ENCODE assay signal across 19 cellular contexts in the genomic region with DNA sequence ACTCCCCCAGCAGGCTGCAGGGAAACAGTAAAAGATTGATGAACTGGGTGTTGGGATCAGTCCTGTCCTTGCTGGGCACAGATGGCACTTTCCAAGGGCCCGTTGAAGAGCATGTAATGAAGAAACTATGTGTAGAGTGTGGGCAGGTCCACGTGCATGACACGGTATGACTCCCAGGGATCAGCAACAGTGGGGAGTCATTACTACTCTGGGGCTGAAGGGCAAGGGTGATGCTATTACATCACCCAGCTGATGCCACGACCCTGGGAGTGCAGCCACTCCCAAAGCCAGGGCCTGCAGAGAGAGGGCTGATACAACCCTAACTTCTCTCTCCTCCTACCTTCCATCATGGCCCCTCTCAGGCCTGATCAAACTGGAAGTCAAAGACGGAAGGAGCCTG. TPM values are rescaled to one million over a fixed set of nuclear protein-coding genes. Genes with fewer than 3 reads are reported as not detected.
DNase-seq lines count a peak whose midpoint lies in the region; ATAC-seq, FAIRE-seq and TF ChIP-seq lines count a peak whose summit lies in the region.
"Had no signal": no experiment of that assay in that cellular context is flagged by ENCODE, and none has a peak within 500 bp of the region (broad histone marks: within the 10 kb centered on the region; RNA-seq: fewer than 3 reads in every experiment).

No MANE protein-coding gene starts in this region.

- H3K36me3 ChIP-seq in liver (ENCODE audit: control insufficient read depth in 4 of 4, insufficient read depth in 3 of 4, low read depth in 1 of 4, low read length in 3 of 4) (no peaks in the 10 kb centered on the region), HepG2 (replicated peaks in 1 of 2; ENCODE audit: control insufficient read depth in 1 of 2, insufficient read depth in 2 of 2, low read length in 2 of 2) (no peaks in the 10 kb centered on the region), K562 (ENCODE audit: control insufficient read depth, insufficient read depth, low read length) (no peaks in the 10 kb centered on the region), right lobe of liver (no peaks in the 10 kb centered on the region), transverse colon (no peaks in the 10 kb centered on the region), right atrium auricular region (no peaks in the 10 kb centered on the region), upper lobe of right lung (no peaks in the 10 kb centered on the region)
- H3K36me3 ChIP-seq in CD8-positive, alpha-beta memory T cell (ENCODE audit: insufficient read depth, low read length), result no peaks in the 10 kb centered on the region

- no peak for TF ChIP-seq POLR2A in HepG2 (IDR thresholded peaks at IDR 0.05; ENCODE audit: insufficient read depth in 1 of 2, low read depth in 2 of 2, low read length in 2 of 2)
- TF ChIP-seq POLR2A in K562 (conservative IDR thresholded peaks at IDR 0.05), result no peak
- TF ChIP-seq POLR2A in right lobe of liver (IDR thresholded peaks at IDR 0.05), result no peak
- no peak for TF ChIP-seq POLR2A in transverse colon (IDR thresholded peaks at IDR 0.05)

- no TSS peak for BruUV-seq in HepG2 (replicated peaks; lab: Mats Ljungman, UMichigan)
- BruUV-seq in K562 (replicated peaks; lab: Mats Ljungman, UMichigan), result no TSS peak

- H3K4me1 ChIP-seq in liver (ENCODE audit: control insufficient read depth in 4 of 4, insufficient read depth in 4 of 4, low read length in 3 of 4) (peaks cover 19 to 42% (median 28%) of the 10 kb centered on the region in 4 donors), HepG2 (ENCODE audit: insufficient read depth, low read length) (peaks cover 14% of the 10 kb centered on the region), K562 (replicated peaks in 1 of 2; ENCODE audit: control insufficient read depth in 2 of 2, insufficient read depth in 2 of 2, low read length in 2 of 2) (peaks cover 0 to 4% of the 10 kb centered on the region in 2 experiments; a peak in 2 of 5 replicates), right lobe of liver (peaks cover 0 to 35% (median 16%) of the 10 kb centered on the region in 4 donors), transverse colon (no peaks in the 10 kb centered on the region), right atrium auricular region (peaks cover 0 to 25% of the 10 kb centered on the region in 2 donors), upper lobe of right lung (peaks cover 3% of the 10 kb centered on the region)
- H3K4me1 ChIP-seq in CD8-positive, alpha-beta memory T cell (ENCODE audit: insufficient read depth, low read length), result no peaks in the 10 kb centered on the region

- no peaks in the 10 kb centered on the region for H3K36me3 Mint-ChIP-seq in CD8-positive, alpha-beta memory T cell
- H3K36me3 Mint-ChIP-seq: IgD-negative memory B cell had no signal

- H3K9me3 ChIP-seq in liver (ENCODE audit: control insufficient read depth in 4 of 4, low read length in 3 of 4), result no peaks in the 10 kb centered on the region
- no peaks in the 10 kb centered on the region for H3K9me3 ChIP-seq in HepG2 (ENCODE audit: low read length)
- no peaks in the 10 kb centered on the region for H3K9me3 ChIP-seq in K562 (replicated peaks; ENCODE audit: control insufficient read depth, insufficient read depth, low read depth, low read length)
- no peaks in the 10 kb centered on the region for H3K9me3 ChIP-seq in right lobe of liver
- H3K9me3 ChIP-seq in transverse colon, result no peaks in the 10 kb centered on the region
- H3K9me3 ChIP-seq in right atrium auricular region, result no peaks in the 10 kb centered on the region
- no peaks in the 10 kb centered on the region for H3K9me3 ChIP-seq in CD8-positive, alpha-beta memory T cell (ENCODE audit: low read length)
- H3K9me3 ChIP-seq in upper lobe of right lung, result no peaks in the 10 kb centered on the region

- no peak overlapping the region for H3K27ac Mint-ChIP-seq in CD8-positive, alpha-beta memory T cell
- H3K27ac Mint-ChIP-seq: IgD-negative memory B cell had no signal

- no peak for DNase-seq in HepG2 (ENCODE audit: low spot score)
- no peak for DNase-seq in K562 (ENCODE audit: extremely low read depth in 1 of 4, low spot score in 3 of 4)
- DNase-seq in right lobe of liver, result peak in 1 of 3 donors; percentile 69
- DNase-seq in transverse colon, result peak; percentile 24
- DNase-seq in right atrium auricular region (ENCODE audit: low spot score), result no peak
- DNase-seq in CD8-positive, alpha-beta memory T cell, result no peak
- DNase-seq in upper lobe of right lung, result no peak
- DNase-seq: COR-L47; NCI-H1092; NCI-H1694 treated with DMSO at 0.1 percent for 48 hours; NCI-H69; NK-92 treated with Interleukin-12 subunit alpha and Interleukin-12 subunit beta, amount 100 ng/mL, for 24 hours; OCI-M1 had no signal

- no peaks in the 10 kb centered on the region for H3K9me3 Mint-ChIP-seq in CD8-positive, alpha-beta memory T cell
- H3K9me3 Mint-ChIP-seq: IgD-negative memory B cell had no signal

- TF ChIP-seq EP300 in HepG2 (IDR thresholded peaks at IDR 0.05; ENCODE audit: low read depth in 2 of 2, low read length in 2 of 2) (no peak), HepG2 (CRISPR knock-in tag; IDR thresholded peaks at IDR 0.05; ENCODE audit: borderline replicate concordance) (no peak), K562 (IDR thresholded peaks at IDR 0.05; ENCODE audit: low read length) (no peak), transverse colon (IDR thresholded peaks at IDR 0.05; ENCODE audit: low read depth) (no peak)

- H4K20me1 ChIP-seq in HepG2 (ENCODE audit: insufficient read depth, low read length) (no peaks in the 10 kb centered on the region), K562 (replicated peaks; ENCODE audit: control insufficient read depth, insufficient read depth, low read length) (peaks cover 16% of the 10 kb centered on the region)

- H3K27ac ChIP-seq in liver (ENCODE audit: low read depth in 1 of 2, low read length in 2 of 2), result no peak overlapping the region
- no peak overlapping the region for H3K27ac ChIP-seq in HepG2 (ENCODE audit: extremely low read length, insufficient read depth, low read length)
- no peak overlapping the region for H3K27ac ChIP-seq in K562 (ENCODE audit: extremely low read depth, low read depth, low read length)
- H3K27ac ChIP-seq in right lobe of liver, result no peak overlapping the region
- no peak overlapping the region for H3K27ac ChIP-seq in transverse colon
- no peak overlapping the region for H3K27ac ChIP-seq in right atrium auricular region
- H3K27ac ChIP-seq in CD8-positive, alpha-beta memory T cell (ENCODE audit: low read depth, low read length), result no peak overlapping the region
- H3K27ac ChIP-seq in upper lobe of right lung, result no peak overlapping the region
- H3K27ac ChIP-seq: C4-2B had no signal

- in situ Hi-C loops in HepG2 (cut with HindIII; ENCODE audit: extremely low pct_ligation_motif_present, low pct_unique_long_range_greater_than_20kb), result no loop called here
- in situ Hi-C loops in K562 (cut with MboI), result no loop called here
- in situ Hi-C loops in transverse colon (cut with MboI; ENCODE audit: low pct_ligation_motif_present in 1 of 4, low pct_unique_long_range_greater_than_20kb in 1 of 4, low sequenced_read_pairs in 3 of 4), result no loop called here

- intact Hi-C loops in HepG2 (cut with micrococcal nuclease; ENCODE audit: unreplicated experiment), result no loop called here
- intact Hi-C loops in K562 (cut with micrococcal nuclease), result no loop called here
- intact Hi-C loops in right lobe of liver (cut with DNase I), result no loop called here
- intact Hi-C loops in transverse colon (cut with DNase I; ENCODE audit: low total_unique reads), result no loop called here
- intact Hi-C loops in upper lobe of right lung (cut with DNase I), result no loop called here

- no peak for ATAC-seq in HepG2
- no peak for ATAC-seq in K562
- ATAC-seq in right lobe of liver, result peak in 3 of 4 donors; percentile 23 to 45 (median 28)
- ATAC-seq in upper lobe of right lung, result no peak

- FAIRE-seq in HepG2 (lab: Jason Lieb, UNC), result no peak
- FAIRE-seq in K562 (lab: Jason Lieb, UNC), result no peak
- FAIRE-seq: A204.1, G401.6, H54 had no signal

- no peak for TF ChIP-seq CTCF in liver (IDR thresholded peaks at IDR 0.05; ENCODE audit: low read depth, low read length, missing input control)
- TF ChIP-seq CTCF in HepG2 (CRISPR knock-in tag; IDR thresholded peaks at IDR 0.05), result no peak
- no peak for TF ChIP-seq CTCF in K562 (IDR thresholded peaks at IDR 0.05 in 2 of 3, conservative IDR thresholded peaks at IDR 0.05 in 1 of 3; ENCODE audit: insufficient read depth in 2 of 3, low read depth in 1 of 3, low read length in 3 of 3)
- no peak for TF ChIP-seq CTCF in right lobe of liver (IDR thresholded peaks at IDR 0.05)
- no peak for TF ChIP-seq CTCF in transverse colon (IDR thresholded peaks at IDR 0.05)
- no peak for TF ChIP-seq CTCF in right atrium auricular region (IDR thresholded peaks at IDR 0.05)
- no peak for TF ChIP-seq CTCF in upper lobe of right lung (IDR thresholded peaks at IDR 0.05)

- H3K27me3 ChIP-seq in liver (ENCODE audit: control insufficient read depth in 4 of 4, insufficient read depth in 4 of 4, low read length in 3 of 4) (no peaks in the 10 kb centered on the region), HepG2 (ENCODE audit: control insufficient read depth in 1 of 2, insufficient read depth in 2 of 2, low read length in 2 of 2) (peaks cover 0 to 2% of the 10 kb centered on the region in 2 experiments; a peak in 1 of 5 replicates), K562 (ENCODE audit: control insufficient read depth in 2 of 2, insufficient read depth in 2 of 2, low read length in 2 of 2) (peaks cover 53 to 63% of the 10 kb centered on the region in 2 experiments), right lobe of liver (no peaks in the 10 kb centered on the region), transverse colon (no peaks in the 10 kb centered on the region), right atrium auricular region (no peaks in the 10 kb centered on the region), upper lobe of right lung (no peaks in the 10 kb centered on the region)
- no peaks in the 10 kb centered on the region for H3K27me3 ChIP-seq in CD8-positive, alpha-beta memory T cell (ENCODE audit: insufficient read depth, low read length, poor library complexity, severe bottlenecking)

- H3K4me2 ChIP-seq in HepG2 (ENCODE audit: low read depth, low read length) (no peak overlapping the region), K562 (ENCODE audit: insufficient read depth, low read length) (no peak overlapping the region)

- H2AFZ ChIP-seq in HepG2 (ENCODE audit: low read length), result no peak overlapping the region
- H2AFZ ChIP-seq in K562 (ENCODE audit: low read depth, low read length), result no peak overlapping the region

- H3K27me3 Mint-ChIP-seq in CD8-positive, alpha-beta memory T cell, result peaks cover 0 to 6% of the 10 kb centered on the region in 2 donors

- WGBS in liver, result 47% methylated on average over 5 of the region's 5 CpGs
- WGBS in HepG2 (ENCODE audit: low lambda C conversion rate), result 17% methylated on average over 5 of the region's 5 CpGs
- 0% methylated on average over 5 of the region's 5 CpGs for WGBS in K562 (ENCODE audit: insufficient coverage, low coverage, missing lambda C conversion rate)
- WGBS in right lobe of liver (ENCODE audit: insufficient coverage, low coverage, low lambda C conversion rate, missing lambda C conversion rate), result 35% methylated on average over 4 of the region's 5 CpGs
- WGBS in transverse colon (ENCODE audit: low coverage in 1 of 2), 2 donors, result 59 to 80% methylated on average over 1 to 5 of the region's 5 CpGs

- H3K4me3 ChIP-seq in liver (ENCODE audit: low read depth in 1 of 3, low read length in 3 of 3), result no peak overlapping the region
- H3K4me3 ChIP-seq in HepG2 (replicated peaks in 1 of 3; ENCODE audit: insufficient read depth in 1 of 3, low read depth in 2 of 3, low read length in 3 of 3), result no peak overlapping the region
- no peak overlapping the region for H3K4me3 ChIP-seq in K562
- no peak overlapping the region for H3K4me3 ChIP-seq in right lobe of liver
- no peak overlapping the region for H3K4me3 ChIP-seq in transverse colon
- H3K4me3 ChIP-seq in right atrium auricular region, result no peak overlapping the region
- no peak overlapping the region for H3K4me3 ChIP-seq in CD8-positive, alpha-beta memory T cell (ENCODE audit: low read length)
- H3K4me3 ChIP-seq in upper lobe of right lung, result no peak overlapping the region

- H3K9ac ChIP-seq in liver (ENCODE audit: low read depth in 1 of 2, low read length in 2 of 2) (no peak overlapping the region), HepG2 (ENCODE audit: insufficient read depth, low read depth, low read length) (no peak overlapping the region), K562 (ENCODE audit: insufficient read depth in 1 of 2, low read depth in 2 of 2, low read length in 2 of 2) (no peak overlapping the region)

- H3K79me2 ChIP-seq in HepG2 (ENCODE audit: insufficient read depth, low read length) (no peaks in the 10 kb centered on the region), K562 (ENCODE audit: control insufficient read depth, insufficient read depth, low read length) (no peaks in the 10 kb centered on the region)

- H3K9me1 ChIP-seq in K562 (ENCODE audit: control insufficient read depth, insufficient read depth, low read length), result no peaks in the 10 kb centered on the region

- no peak overlapping the region for H3K4me3 Mint-ChIP-seq in CD8-positive, alpha-beta memory T cell
- H3K4me3 Mint-ChIP-seq: IgD-negative memory B cell had no signal

- CTCF ChIA-PET in HepG2 (lab: Yijun Ruan, JAX; ENCODE audit: low intra/inter-chr PET ratio, low total read pairs), result no interaction called here
- CTCF ChIA-PET in K562 (lab: Yijun Ruan, JAX; ENCODE audit: low intra/inter-chr PET ratio), result no interaction called here
- CTCF ChIA-PET in CD8-positive, alpha-beta memory T cell (lab: Charles Lee), result no interaction called here

- POLR2A ChIA-PET in HepG2 (lab: Yijun Ruan, JAX) (no interaction called here), K562 (lab: Yijun Ruan, JAX) (interaction anchor here (0.6 to 0.8 kb wide), 2 partner anchors 9 to 47 kb away, joined by 3 read pairs; no protein-coding TSS in a partner anchor)
- POLR2A ChIA-PET in CD8-positive, alpha-beta memory T cell (lab: Charles Lee), result no interaction called here

- H3K4me1 Mint-ChIP-seq in CD8-positive, alpha-beta memory T cell, result no peaks in the 10 kb centered on the region
- H3K4me1 Mint-ChIP-seq: IgD-negative memory B cell had no signal

- TF ChIP-seq RAD21 in liver (IDR thresholded peaks at IDR 0.05) (no peak), HepG2 (CRISPR knock-in tag; IDR thresholded peaks at IDR 0.05) (no peak), K562 (CRISPR knock-in tag; conservative IDR thresholded peaks at IDR 0.05 in 1 of 2, IDR thresholded peaks at IDR 0.05 in 1 of 2) (no peak)

RNA-seq across cellular contexts. Expression of gene KCNK17, which starts 20.1 kb away (rescaled TPM):
- total RNA-seq in liver (1 to 10 TPM in 1 of 2 donors, under 1 TPM in 1; 0.19 to 1.9 TPM), HepG2 (2016; rRNA removed; fragmentation: Illumina TruSeq; extraction: Trizol) (not detected in 2 replicates), K562 (2014; rRNA removed) (not detected in 2 replicates), K562 (2014; rRNA removed; fragmentation: Illumina TruSeq; extraction: Trizol) (not detected in 2 replicates), K562 (2015; rRNA removed; fragmentation: Illumina TruSeq; extraction: Trizol) (not detected in 2 replicates), K562 (2021) (not detected in 2 replicates), right lobe of liver (under 1 TPM in 5 of 6 experiments, not detected in 1; 0.31 to 0.77 (median 0.39) TPM), transverse colon (under 1 TPM in 1 of 4 donors, not detected in 3; 0.96 TPM), right atrium auricular region (1 to 10 TPM in 1 of 2 donors, under 1 TPM in 1; 0.98 to 1.3 TPM), upper lobe of right lung (3.7 TPM)
- polyA plus RNA-seq in liver (under 1 TPM; 0.36 to 0.63 TPM), HepG2 (2011; rRNA removed) (not detected in 2 replicates), K562 (2011; rRNA removed) (not detected in 2 replicates), K562 (2014; fragmentation: Illumina TruSeq; extraction: Trizol) (not detected in 2 replicates), K562 (2014; fragmentation: Nextera tagmentation; extraction: Ambion mirVana) (not detected), K562 (2014; rRNA removed) (not detected in 2 replicates)
- not detected in 2 replicates for total RNA-seq in HepG2 (2016; cell fraction: cytosol; rRNA removed; fragmentation: Illumina TruSeq; extraction: Trizol; ENCODE audit: low read depth)
- total RNA-seq in HepG2 (2016; cell fraction: insoluble cytoplasmic fraction; rRNA removed; fragmentation: Illumina TruSeq; extraction: Trizol), result not detected in 2 replicates
- total RNA-seq in HepG2 (2016; cell fraction: membrane; rRNA removed; fragmentation: Illumina TruSeq; extraction: Trizol), result not detected in 2 replicates
- not detected in 2 replicates for total RNA-seq in HepG2 (2016; cell fraction: nucleus; rRNA removed; fragmentation: Illumina TruSeq; extraction: Trizol)
- polyA plus RNA-seq in HepG2 (2011; cell fraction: cytosol; rRNA removed), result not detected in 2 replicates
- polyA plus RNA-seq in HepG2 (2011; cell fraction: nucleus; rRNA removed), result not detected in 2 replicates
- polyA plus RNA-seq in HepG2 (2012), result not detected in 2 replicates
- polyA plus RNA-seq in HepG2 (2016; cell fraction: cytosol; fragmentation: Illumina TruSeq; extraction: Trizol; ENCODE audit: low read depth), result not detected in 2 replicates
- polyA plus RNA-seq in HepG2 (2016; cell fraction: insoluble cytoplasmic fraction; fragmentation: Illumina TruSeq; extraction: Trizol; ENCODE audit: low read depth), result not detected in 2 replicates
- not detected in 2 replicates for polyA plus RNA-seq in HepG2 (2016; cell fraction: membrane; fragmentation: Illumina TruSeq; extraction: Trizol; ENCODE audit: low read depth)
- not detected in 2 replicates for polyA plus RNA-seq in HepG2 (2016; cell fraction: nucleus; fragmentation: Illumina TruSeq; extraction: Trizol; ENCODE audit: insufficient read depth, low read depth)
- not detected in 2 replicates for polyA minus RNA-seq in HepG2 (2011; rRNA and poly(A)+ RNA removed; ENCODE audit: low replicate concordance)
- polyA minus RNA-seq in HepG2 (2011; cell fraction: cytosol; rRNA and poly(A)+ RNA removed), result not detected in 2 replicates
- not detected in 2 replicates for polyA minus RNA-seq in HepG2 (2011; cell fraction: nucleus; rRNA and poly(A)+ RNA removed)
- total RNA-seq in K562 (2011; cell fraction: chromatin; rRNA removed; ENCODE audit: low replicate concordance), result not detected in 2 replicates
- total RNA-seq in K562 (2011; cell fraction: nucleolus; rRNA removed), result not detected in 2 replicates
- not detected in 2 replicates for total RNA-seq in K562 (2011; cell fraction: nucleoplasm; rRNA removed)
- polyA plus RNA-seq in K562 (2011; cell fraction: cytosol; rRNA removed), result not detected in 2 replicates
- not detected in 2 replicates for polyA plus RNA-seq in K562 (2011; cell fraction: nucleus; rRNA removed)
- not detected in 2 replicates for polyA plus RNA-seq in K562 (2012)
- not detected in 2 replicates for polyA minus RNA-seq in K562 (2011; rRNA and poly(A)+ RNA removed)
- polyA minus RNA-seq in K562 (2011; cell fraction: cytosol; rRNA and poly(A)+ RNA removed), result not detected in 2 replicates
- not detected in 2 replicates for polyA minus RNA-seq in K562 (2011; cell fraction: nucleus; rRNA and poly(A)+ RNA removed)
- total RNA-seq in CD8-positive, alpha-beta memory T cell, result not detected
- not detected for polyA plus RNA-seq in CD8-positive, alpha-beta memory T cell
- polyA plus RNA-seq: IgD-negative memory B cell had no signal

RNA-seq across cellular contexts. Expression of gene KCNK16, which starts 28.4 kb away (rescaled TPM):
- total RNA-seq in liver (not detected), HepG2 (2016; rRNA removed; fragmentation: Illumina TruSeq; extraction: Trizol) (not detected in 2 replicates), K562 (2014; rRNA removed) (not detected in 2 replicates), K562 (2014; rRNA removed; fragmentation: Illumina TruSeq; extraction: Trizol) (not detected in 2 replicates), K562 (2015; rRNA removed; fragmentation: Illumina TruSeq; extraction: Trizol) (not detected in 2 replicates), K562 (2021) (not detected in 2 replicates), right lobe of liver (not detected), transverse colon (not detected), right atrium auricular region (not detected), upper lobe of right lung (not detected)
- polyA plus RNA-seq in liver (not detected), HepG2 (2011; rRNA removed) (not detected in 2 replicates), K562 (2011; rRNA removed) (not detected in 2 replicates), K562 (2014; fragmentation: Illumina TruSeq; extraction: Trizol) (not detected in 2 replicates), K562 (2014; fragmentation: Nextera tagmentation; extraction: Ambion mirVana) (not detected), K562 (2014; rRNA removed) (not detected in 2 replicates)
- total RNA-seq in HepG2 (2016; cell fraction: cytosol; rRNA removed; fragmentation: Illumina TruSeq; extraction: Trizol; ENCODE audit: low read depth), result not detected in 2 replicates
- not detected in 2 replicates for total RNA-seq in HepG2 (2016; cell fraction: insoluble cytoplasmic fraction; rRNA removed; fragmentation: Illumina TruSeq; extraction: Trizol)
- total RNA-seq in HepG2 (2016; cell fraction: membrane; rRNA removed; fragmentation: Illumina TruSeq; extraction: Trizol), result not detected in 2 replicates
- not detected in 2 replicates for total RNA-seq in HepG2 (2016; cell fraction: nucleus; rRNA removed; fragmentation: Illumina TruSeq; extraction: Trizol)
- polyA plus RNA-seq in HepG2 (2011; cell fraction: cytosol; rRNA removed), result not detected in 2 replicates
- not detected in 2 replicates for polyA plus RNA-seq in HepG2 (2011; cell fraction: nucleus; rRNA removed)
- not detected in 2 replicates for polyA plus RNA-seq in HepG2 (2012)
- not detected in 2 replicates for polyA plus RNA-seq in HepG2 (2016; cell fraction: cytosol; fragmentation: Illumina TruSeq; extraction: Trizol; ENCODE audit: low read depth)
- not detected in 2 replicates for polyA plus RNA-seq in HepG2 (2016; cell fraction: insoluble cytoplasmic fraction; fragmentation: Illumina TruSeq; extraction: Trizol; ENCODE audit: low read depth)
- polyA plus RNA-seq in HepG2 (2016; cell fraction: membrane; fragmentation: Illumina TruSeq; extraction: Trizol; ENCODE audit: low read depth), result not detected in 2 replicates
- not detected in 2 replicates for polyA plus RNA-seq in HepG2 (2016; cell fraction: nucleus; fragmentation: Illumina TruSeq; extraction: Trizol; ENCODE audit: insufficient read depth, low read depth)
- not detected in 2 replicates for polyA minus RNA-seq in HepG2 (2011; rRNA and poly(A)+ RNA removed; ENCODE audit: low replicate concordance)
- not detected in 2 replicates for polyA minus RNA-seq in HepG2 (2011; cell fraction: cytosol; rRNA and poly(A)+ RNA removed)
- not detected in 2 replicates for polyA minus RNA-seq in HepG2 (2011; cell fraction: nucleus; rRNA and poly(A)+ RNA removed)
- total RNA-seq in K562 (2011; cell fraction: chromatin; rRNA removed; ENCODE audit: low replicate concordance), result not detected in 2 replicates
- not detected in 2 replicates for total RNA-seq in K562 (2011; cell fraction: nucleolus; rRNA removed)
- total RNA-seq in K562 (2011; cell fraction: nucleoplasm; rRNA removed), result not detected in 2 replicates
- not detected in 2 replicates for polyA plus RNA-seq in K562 (2011; cell fraction: cytosol; rRNA removed)
- not detected in 2 replicates for polyA plus RNA-seq in K562 (2011; cell fraction: nucleus; rRNA removed)
- polyA plus RNA-seq in K562 (2012), result not detected in 2 replicates
- not detected in 2 replicates for polyA minus RNA-seq in K562 (2011; rRNA and poly(A)+ RNA removed)
- polyA minus RNA-seq in K562 (2011; cell fraction: cytosol; rRNA and poly(A)+ RNA removed), result not detected in 2 replicates
- polyA minus RNA-seq in K562 (2011; cell fraction: nucleus; rRNA and poly(A)+ RNA removed), result not detected in 2 replicates
- total RNA-seq in CD8-positive, alpha-beta memory T cell, result not detected
- not detected for polyA plus RNA-seq in CD8-positive, alpha-beta memory T cell
- polyA plus RNA-seq: IgD-negative memory B cell had no signal

Comparison
In these comparisons a context has a peak if more than half of its experiments do, and no peak if none do; other contexts are left out.
1. ATAC-seq: peak in right lobe of liver (3 of 4); none in HepG2 (single experiment), K562 (single experiment) and upper lobe of right lung (single experiment).